19 cellular contexts compared by ENCODE assay signal in the genomic region with DNA sequence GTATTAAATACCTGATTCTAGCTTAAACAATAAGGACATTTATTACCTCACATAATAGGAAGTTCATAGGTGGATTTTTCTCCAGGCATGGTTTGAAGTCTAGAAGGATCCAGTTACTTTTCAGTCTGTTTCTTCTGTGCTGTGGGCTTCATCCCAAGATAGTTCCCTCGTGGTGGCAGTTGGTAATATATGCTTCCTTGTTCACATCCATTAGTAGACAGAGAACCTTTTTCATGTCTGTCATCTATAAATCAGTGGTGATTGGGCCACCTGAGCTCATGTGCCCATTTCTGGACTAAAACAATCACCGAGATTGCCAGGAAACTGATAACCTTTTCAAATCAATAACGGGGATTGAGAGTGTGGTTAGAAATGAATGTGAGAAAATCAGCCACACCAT.
"Had no signal": no experiment of that assay in that cellular context is flagged by ENCODE, and none has a peak within 500 bp of the region (broad histone marks: within the 10 kb centered on the region; RNA-seq: fewer than 3 reads in every experiment).

No MANE protein-coding gene starts in this region.

- H3K36me3 ChIP-seq: neutrophil, right atrium auricular region, thoracic aorta, transverse colon had no signal

- H3K27me3 ChIP-seq: dorsolateral prefrontal cortex, heart right ventricle, neutrophil, right atrium auricular region, stomach, transverse colon had no signal

- H3K4me3 ChIP-seq: dorsolateral prefrontal cortex, heart right ventricle, right atrium auricular region, stomach, thoracic aorta, transverse colon had no signal

- H3K9me3 ChIP-seq: neutrophil, thoracic aorta, transverse colon had no signal

- H3K27me3 Mint-ChIP-seq: naive thymus-derived CD4-positive, alpha-beta T cell had no signal

- H3K27ac Mint-ChIP-seq: naive thymus-derived CD4-positive, alpha-beta T cell had no signal

- DNase-seq: cortex of kidney; dorsolateral prefrontal cortex; effector CD8-positive, alpha-beta T cell; foreskin melanocyte; heart right ventricle; left colon; mammary epithelial cell; naive thymus-derived CD4-positive, alpha-beta T cell; nephron progenitor cell; posterior cingulate gyrus; small intestine; stimulated activated CD4-positive, alpha-beta T cell treated with anti-CD3 and anti-CD28 coated beads, Interleukin-12 subunit alpha, Interleukin-12 subunit beta, amount 100 ng/mL, for 4 hours; stimulated activated naive CD4-positive, alpha-beta T cell; stomach; substantia nigra; transverse colon had no signal

- H3K4me3 Mint-ChIP-seq: naive thymus-derived CD4-positive, alpha-beta T cell; nephron progenitor cell had no signal

- FAIRE-seq: small intestine had no signal

- H3K27ac ChIP-seq: dorsolateral prefrontal cortex, neutrophil, right atrium auricular region, stomach, thoracic aorta, transverse colon had no signal
